30 cellular contexts compared by ENCODE assay signal in the genomic region with DNA sequence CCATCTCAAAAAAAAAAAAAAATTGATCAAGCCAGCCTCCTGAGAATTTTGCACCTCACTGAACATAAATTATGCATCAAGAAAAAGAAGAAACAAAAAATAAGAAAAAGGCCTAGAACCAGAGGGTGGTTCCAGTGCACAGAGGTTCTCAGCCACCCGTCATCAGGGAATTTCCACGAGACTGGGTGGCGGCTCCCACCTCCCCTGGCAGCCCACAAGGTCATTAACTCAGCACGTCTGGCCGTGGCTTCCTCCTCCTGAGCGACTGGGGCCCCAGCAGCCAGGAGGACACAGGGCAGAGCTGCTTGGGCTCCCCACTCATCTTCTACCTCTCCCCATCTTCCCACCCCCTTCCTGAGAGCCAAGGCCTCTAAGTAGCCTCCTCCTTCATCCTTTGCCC. TPM values are rescaled to one million over a fixed set of nuclear protein-coding genes. Genes with fewer than 3 reads are reported as not detected.
DNase-seq lines count a peak whose midpoint lies in the region; ATAC-seq and TF ChIP-seq lines count a peak whose summit lies in the region.
"Had no signal": no experiment of that assay in that cellular context is flagged by ENCODE, and none has a peak within 500 bp of the region (broad histone marks: within the 10 kb centered on the region; RNA-seq: fewer than 3 reads in every experiment).

No MANE protein-coding gene starts in this region.

- no peak overlapping the region for H3K9ac ChIP-seq in SK-N-SH

- ATAC-seq in SK-N-SH treated with all-trans-retinoic acid at 6 μM for 48 hours = no peak
- ATAC-seq: foreskin keratinocyte; heart right ventricle; K562; lower lobe of right lung; stimulated activated naive B cell treated with anti-CD40 and anti-IgM and Interleukin-4, amounts not matched to agents 10 μg/mL and 1 μg/mL and 100 μg/mL, for 72 hours had no signal

- H3K4me2 ChIP-seq in SK-N-SH = no peak overlapping the region

- H4K20me1 ChIP-seq in SK-N-SH (ENCODE audit: insufficient read depth) = no peaks in the 10 kb centered on the region

- H3K4me3 ChIP-seq in SK-N-SH (ENCODE audit: low read depth in 2 of 2, low read length in 1 of 2) = no peak overlapping the region
- H3K4me3 ChIP-seq in adrenal gland = no peak overlapping the region
- no peak overlapping the region for H3K4me3 ChIP-seq in testis
- H3K4me3 ChIP-seq: esophagus squamous epithelium, heart right ventricle, K562, lower lobe of right lung, ovary, skin epidermis had no signal

- peak; percentile 4 for DNase-seq in SK-N-SH
- DNase-seq in adrenal gland = peak; percentile 42 to 79 (median 71)
- peak; percentile 44 for DNase-seq in kidney glomerular epithelial cell (lab: John Stamatoyannopoulos, UW)
- peak; percentile 42 for DNase-seq in testis
- DNase-seq in AG08395 (ENCODE audit: low spot score) = no peak
- DNase-seq in HPDE6-E6E7 (ENCODE audit: extremely low spot score) = no peak
- DNase-seq in T1000 (lab: John Stamatoyannopoulos, UW) = no peak
- DNase-seq: activated CD4-positive, alpha-beta T cell treated with anti-CD3 and anti-CD28 coated beads, Interleukin-2, amount 50 U/mL, for 4 hours; activated gamma-delta T cell treated with Interleukin-2 at 50 U/mL for 16 hours; activated T-cell treated with anti-CD3 and anti-CD28 coated beads, Interleukin-2, amount 50 U/mL, for 48 hours; CD4-positive, CD25-positive, alpha-beta regulatory T cell; central memory CD4-positive, alpha-beta T cell; DND-41; esophagus squamous epithelium; foreskin keratinocyte; heart right ventricle; lower lobe of right lung; MM.1S; NCI-H1105 treated with DMSO at 0.1 percent for 48 hours; NCI-H2029; NCI-H2227 treated with DMSO at 0.1 percent for 48 hours; NCI-H69; nephron progenitor cell; SHP77; stimulated activated naive B cell treated with anti-CD40 and anti-IgM and Interleukin-4, amounts not matched to agents 10 μg/mL and 1 μg/mL and 100 μg/mL, for 72 hours had no signal

- TF ChIP-seq EP300 in SK-N-SH (IDR thresholded peaks at IDR 0.05; ENCODE audit: borderline replicate concordance in 1 of 2, low read depth in 1 of 2, low read length in 1 of 2) = no peak

- 76% methylated on average over 6 of the region's 6 CpGs for WGBS in SK-N-SH (ENCODE audit: low lambda C conversion rate)
- 27 to 34% (median 29%) methylated on average over 5 to 6 of the region's 6 CpGs for WGBS in adrenal gland, 4 donors
- 39 to 72% methylated on average over 5 to 6 of the region's 6 CpGs for WGBS in testis, 2 donors

- intact Hi-C loops in adrenal gland (cut with DNase I) = no loop called here
- intact Hi-C loops in testis (cut with DNase I; ENCODE audit: low total_unique reads) = no loop called here

- no peaks in the 10 kb centered on the region for H3F3A ChIP-seq in SK-N-SH (replicated peaks; ENCODE audit: insufficient read depth)

- H3K36me3 ChIP-seq in SK-N-SH (replicated peaks in 1 of 2; ENCODE audit: control insufficient read depth in 1 of 2, insufficient read depth in 2 of 2, low read length in 1 of 2) = no peaks in the 10 kb centered on the region
- H3K36me3 ChIP-seq in adrenal gland (replicated peaks in 1 of 2) = no peaks in the 10 kb centered on the region
- no peaks in the 10 kb centered on the region for H3K36me3 ChIP-seq in testis (ENCODE audit: low read depth, missing control alignments)
- H3K36me3 ChIP-seq: esophagus squamous epithelium, heart right ventricle, lower lobe of right lung, ovary had no signal

- TF ChIP-seq POLR2A in adrenal gland (IDR thresholded peaks at IDR 0.05) (no peak), testis (IDR thresholded peaks at IDR 0.05) (no peak)

- H3K9me3 ChIP-seq in SK-N-SH = no peaks in the 10 kb centered on the region
- no peaks in the 10 kb centered on the region for H3K9me3 ChIP-seq in adrenal gland (replicated peaks in 1 of 3)
- H3K9me3 ChIP-seq in testis = no peaks in the 10 kb centered on the region
- H3K9me3 ChIP-seq: esophagus squamous epithelium, lower lobe of right lung, ovary had no signal

- no peak for TF ChIP-seq RAD21 in SK-N-SH (IDR thresholded peaks at IDR 0.05; ENCODE audit: low read length)

- CTCF ChIA-PET in SK-N-SH (lab: Yijun Ruan, JAX) = interaction anchor here (0.8 to 5.6 kb wide), 6 partner anchors 9 to 167 kb away, joined by 3 to 70 read pairs (median 6); partner anchors contain the start of gene TMEM51

- no peak overlapping the region for H2AFZ ChIP-seq in SK-N-SH (ENCODE audit: low read depth)

- no peaks in the 10 kb centered on the region for H3K79me2 ChIP-seq in SK-N-SH (ENCODE audit: insufficient read depth)

- no peaks in the 10 kb centered on the region for H3K9me2 ChIP-seq in SK-N-SH

- H3K27me3 ChIP-seq in SK-N-SH (ENCODE audit: insufficient read depth) (no peaks in the 10 kb centered on the region), adrenal gland (no peaks in the 10 kb centered on the region), testis (no peaks in the 10 kb centered on the region)
- H3K27me3 ChIP-seq: foreskin keratinocyte, ovary had no signal

- no peak for TF ChIP-seq CTCF in SK-N-SH (IDR thresholded peaks at IDR 0.05)
- no peak for TF ChIP-seq CTCF in adrenal gland (IDR thresholded peaks at IDR 0.05)
- no peak for TF ChIP-seq CTCF in testis (IDR thresholded peaks at IDR 0.05)

- POLR2A ChIA-PET in SK-N-SH (lab: Yijun Ruan, JAX) = no interaction called here

- H3K4me1 ChIP-seq in SK-N-SH (ENCODE audit: control insufficient read depth in 1 of 2, insufficient read depth in 2 of 2, low read depth in 1 of 2, low read length in 1 of 2) = peaks cover 3 to 31% of the 10 kb centered on the region in 2 experiments; a peak in 3 of 4 replicates
- peaks cover 18 to 55% of the 10 kb centered on the region in 2 donors for H3K4me1 ChIP-seq in adrenal gland (replicated peaks in 1 of 2)
- no peaks in the 10 kb centered on the region for H3K4me1 ChIP-seq in testis
- H3K4me1 ChIP-seq: lower lobe of right lung had no signal

- H3K27ac ChIP-seq in SK-N-SH (ENCODE audit: low read depth in 2 of 2, low read length in 1 of 2) (peak overlapping the region in 1 of 2 experiments; percentile 54; a peak in 1 of 4 replicates), adrenal gland (peak overlapping the region in 3 of 5 donors; percentile 2 to 91 (median 47)), testis (no peak overlapping the region)
- H3K27ac ChIP-seq: 22Rv1, esophagus squamous epithelium, foreskin keratinocyte, heart right ventricle, lower lobe of right lung, ovary, skin epidermis had no signal

TF ChIP-seq in SK-N-SH, 30 proteins besides CTCF, POLR2A, EP300 and RAD21 (continues in another document):
- no peak for TF ChIP-seq RXRA (IDR thresholded peaks at IDR 0.05; ENCODE audit: borderline replicate concordance, low read depth)
- no peak for TF ChIP-seq IRF3 (IDR thresholded peaks at IDR 0.05; ENCODE audit: low read depth, low read length)
- no peak for TF ChIP-seq MEF2A (IDR thresholded peaks at IDR 0.05; ENCODE audit: borderline replicate concordance, low read depth)
- no peak for TF ChIP-seq MAX (IDR thresholded peaks at IDR 0.05; ENCODE audit: low read depth)
- TF ChIP-seq TAF1 (IDR thresholded peaks at IDR 0.05; ENCODE audit: borderline replicate concordance, low read depth, low read length) = no peak

TF ChIP-seq in SK-N-SH treated with all-trans-retinoic acid at 6 μM for 48 hours, 23 proteins besides CTCF, POLR2A, EP300 and RAD21:
- TF ChIP-seq ZNF8 (CRISPR knock-in tag; IDR thresholded peaks at IDR 0.05) = no peak
- no peak for TF ChIP-seq ARNTL (CRISPR knock-in tag; IDR thresholded peaks at IDR 0.05; ENCODE audit: borderline replicate concordance, low read depth)
- TF ChIP-seq ESRRG (CRISPR knock-in tag; IDR thresholded peaks at IDR 0.05) = no peak
- no peak for TF ChIP-seq POU6F1 (CRISPR knock-in tag; IDR thresholded peaks at IDR 0.05; ENCODE audit: borderline replicate concordance, low read depth)
- TF ChIP-seq, protein P1, sequence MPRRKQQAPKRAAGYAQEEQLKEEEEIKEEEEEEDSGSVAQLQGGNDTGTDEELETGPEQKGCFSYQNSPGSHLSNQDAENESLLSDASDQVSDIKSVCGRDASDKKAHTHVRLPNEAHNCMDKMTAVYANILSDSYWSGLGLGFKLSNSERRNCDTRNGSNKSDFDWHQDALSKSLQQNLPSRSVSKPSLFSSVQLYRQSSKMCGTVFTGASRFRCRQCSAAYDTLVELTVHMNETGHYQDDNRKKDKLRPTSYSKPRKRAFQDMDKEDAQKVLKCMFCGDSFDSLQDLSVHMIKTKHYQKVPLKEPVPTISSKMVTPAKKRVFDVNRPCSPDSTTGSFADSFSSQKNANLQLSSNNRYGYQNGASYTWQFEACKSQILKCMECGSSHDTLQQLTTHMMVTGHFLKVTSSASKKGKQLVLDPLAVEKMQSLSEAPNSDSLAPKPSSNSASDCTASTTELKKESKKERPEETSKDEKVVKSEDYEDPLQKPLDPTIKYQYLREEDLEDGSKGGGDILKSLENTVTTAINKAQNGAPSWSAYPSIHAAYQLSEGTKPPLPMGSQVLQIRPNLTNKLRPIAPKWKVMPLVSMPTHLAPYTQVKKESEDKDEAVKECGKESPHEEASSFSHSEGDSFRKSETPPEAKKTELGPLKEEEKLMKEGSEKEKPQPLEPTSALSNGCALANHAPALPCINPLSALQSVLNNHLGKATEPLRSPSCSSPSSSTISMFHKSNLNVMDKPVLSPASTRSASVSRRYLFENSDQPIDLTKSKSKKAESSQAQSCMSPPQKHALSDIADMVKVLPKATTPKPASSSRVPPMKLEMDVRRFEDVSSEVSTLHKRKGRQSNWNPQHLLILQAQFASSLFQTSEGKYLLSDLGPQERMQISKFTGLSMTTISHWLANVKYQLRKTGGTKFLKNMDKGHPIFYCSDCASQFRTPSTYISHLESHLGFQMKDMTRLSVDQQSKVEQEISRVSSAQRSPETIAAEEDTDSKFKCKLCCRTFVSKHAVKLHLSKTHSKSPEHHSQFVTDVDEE (CRISPR knock-in tag; IDR thresholded peaks at IDR 0.05) = no peak
- no peak for TF ChIP-seq SNAI2 (CRISPR knock-in tag; IDR thresholded peaks at IDR 0.05)
- no peak for TF ChIP-seq RARB (CRISPR knock-in tag; IDR thresholded peaks at IDR 0.05)
TF ChIP-seq in SK-N-SH treated with all-trans-retinoic acid at 6 μM for 48 hours: peak in this region for 0.

RNA-seq across cellular contexts. Expression of gene TMEM51, which starts 15.7 kb away (rescaled TPM):
- polyA plus RNA-seq in SK-N-SH (2012; rRNA removed) (20.5 and 25.6 TPM in 2 replicates), adrenal gland (10 to 100 TPM; 14.6 to 35.9 (median 19.7) TPM), testis (ENCODE audit: insufficient read depth, low read depth, low replicate concordance) (5.3 TPM)
- polyA plus RNA-seq in SK-N-SH (2012; cell fraction: cytosol; rRNA removed) = 18.6 and 23.4 TPM in 2 replicates
- 18.5 and 19.6 TPM in 2 replicates for polyA plus RNA-seq in SK-N-SH (2012; cell fraction: nucleus; rRNA removed)
- total RNA-seq in adrenal gland (10 to 100 TPM; 25.0 to 46.5 (median 35.8) TPM), testis (1 to 10 TPM; 5.3 to 7.9 TPM)
- total RNA-seq: CD4-positive, CD25-positive, alpha-beta regulatory T cell had no signal
- polyA plus RNA-seq: CD4-positive, CD25-positive, alpha-beta regulatory T cell had no signal

Comparison
In these comparisons a context has a peak if more than half of its experiments do, and no peak if none do; other contexts are left out.
1. DNase-seq: peak in SK-N-SH (single experiment), adrenal gland (7 of 7), kidney glomerular epithelial cell (single experiment) and testis (single experiment); none in AG08395 (single experiment), HPDE6-E6E7 (single experiment) and T1000 (single experiment).
2. H3K27ac ChIP-seq: peak in adrenal gland (3 of 5); none in testis (0 of 2).